ENCODE assay signal across 1 cellular context in genomic region chr5:89283758-89284493, GRCh38.
TF ChIP-seq lines count a peak whose summit lies in the region.

No MANE protein-coding gene starts in this region.

TF ChIP-seq in HCT116, 20 proteins besides CTCF, POLR2A, EP300 and RAD21 (continued from another document):
- TF ChIP-seq YY1 (IDR thresholded peaks at IDR 0.05; ENCODE audit: extremely low read depth, insufficient replicate concordance, low read depth, low read length) (no peak), FOSL1 (IDR thresholded peaks at IDR 0.05; ENCODE audit: low read depth) (no peak), JUND (IDR thresholded peaks at IDR 0.05) (no peak), EZH2 (IDR thresholded peaks at IDR 0.05) (no peak), EZH2phosphoT487 (IDR thresholded peaks at IDR 0.05; ENCODE audit: borderline replicate concordance) (no peak), SP1 (IDR thresholded peaks at IDR 0.05; ENCODE audit: low read depth) (no peak), TCF7L2 (IDR thresholded peaks at IDR 0.05; ENCODE audit: borderline replicate concordance, extremely low read depth, insufficient read depth, insufficient read length) (no peak), ELF1 (IDR thresholded peaks at IDR 0.05; ENCODE audit: borderline replicate concordance, low read depth) (no peak), CEBPB (IDR thresholded peaks at IDR 0.05; ENCODE audit: low read depth) (no peak), SRF (IDR thresholded peaks at IDR 0.05; ENCODE audit: low read depth) (no peak), EGR1 (IDR thresholded peaks at IDR 0.05; ENCODE audit: low read depth) (no peak), ZFX (IDR thresholded peaks at IDR 0.05) (no peak), CBX3 (IDR thresholded peaks at IDR 0.05; ENCODE audit: low read depth) (no peak), REST (IDR thresholded peaks at IDR 0.05; ENCODE audit: low read depth) (no peak), MAX (IDR thresholded peaks at IDR 0.05) (no peak), POLR2AphosphoS5 (IDR thresholded peaks at IDR 0.05; ENCODE audit: low read depth, low read length) (no peak)
